Comparison of ENCODE assay signal across 20 cellular contexts in genomic region chr4:22504931-22505330, GRCh38.
"Had no signal": no experiment of that assay in that cellular context is flagged by ENCODE, and none has a peak within 500 bp of the region (broad histone marks: within the 10 kb centered on the region; RNA-seq: fewer than 3 reads in every experiment).

No MANE protein-coding gene starts in this region.

- H3K27ac ChIP-seq: brain microvascular endothelial cell, coronary artery, hepatocyte, lower lobe of right lung, neutrophil, sigmoid colon, upper lobe of right lung had no signal

- DNase-seq: activated CD4-positive, alpha-beta memory T cell treated with anti-CD3 and anti-CD28 coated beads, Interleukin-2, amount 10 ng/mL, durations not matched to agents 7 days and 5 days; activated CD4-positive, alpha-beta T cell treated with anti-CD3 and anti-CD28 coated beads for 48 hours; activated CD4-positive, CD25-positive, alpha-beta regulatory T cell; activated naive CD4-positive, alpha-beta T cell treated with Interleukin-2 at 50 U/mL for 16 hours; activated naive CD8-positive, alpha-beta T cell treated with anti-CD3 and anti-CD28 coated beads, Interleukin-2, amount 10 ng/mL, durations not matched to agents 7 days and 5 days; activated T-cell treated with anti-CD3 and anti-CD28 coated beads, Interleukin-2, amount 50 U/mL, for 24 hours; brain microvascular endothelial cell; left colon; lower lobe of right lung; natural killer cell; pancreas; sigmoid colon; stimulated activated CD8-positive, alpha-beta memory T cell treated with anti-CD3 and anti-CD28 coated beads, Interleukin-4, amount 100 ng/mL, for 48 hours; stimulated activated naive CD4-positive, alpha-beta T cell; upper lobe of right lung had no signal

- H3K9me3 ChIP-seq: lower lobe of right lung, neutrophil, pancreas, sigmoid colon, upper lobe of right lung had no signal

- H3K36me3 ChIP-seq: brain microvascular endothelial cell, lower lobe of right lung, neutrophil, pancreas, sigmoid colon, upper lobe of right lung had no signal

- H3K36me3 Mint-ChIP-seq: activated naive CD8-positive, alpha-beta T cell treated with anti-CD3 and anti-CD28 coated beads, Interleukin-2, amount 10 ng/mL, durations not matched to agents 7 days and 5 days; natural killer cell had no signal

- H3K4me3 ChIP-seq: coronary artery, hepatocyte, lower lobe of right lung, pancreas, sigmoid colon, upper lobe of right lung had no signal

- H3K4me1 ChIP-seq: lower lobe of right lung had no signal

- H3K27ac Mint-ChIP-seq: activated CD4-positive, alpha-beta memory T cell treated with anti-CD3 and anti-CD28 coated beads, Interleukin-2, amount 10 ng/mL, durations not matched to agents 7 days and 5 days; activated naive CD8-positive, alpha-beta T cell treated with anti-CD3 and anti-CD28 coated beads, Interleukin-2, amount 10 ng/mL, durations not matched to agents 7 days and 5 days; activated T-cell treated with anti-CD3 and anti-CD28 coated beads, Interleukin-2, amount 50 U/mL, for 24 hours had no signal

- H3K27me3 Mint-ChIP-seq: activated CD4-positive, alpha-beta memory T cell treated with anti-CD3 and anti-CD28 coated beads, Interleukin-2, amount 10 ng/mL, durations not matched to agents 7 days and 5 days; activated naive CD8-positive, alpha-beta T cell treated with anti-CD3 and anti-CD28 coated beads, Interleukin-2, amount 10 ng/mL, durations not matched to agents 7 days and 5 days; activated T-cell treated with anti-CD3 and anti-CD28 coated beads, Interleukin-2, amount 50 U/mL, for 24 hours had no signal

- H3K27me3 ChIP-seq: brain microvascular endothelial cell, hepatocyte, neutrophil, pancreas, sigmoid colon, upper lobe of right lung had no signal

- H3K4me3 Mint-ChIP-seq: activated CD4-positive, alpha-beta memory T cell treated with anti-CD3 and anti-CD28 coated beads, Interleukin-2, amount 10 ng/mL, durations not matched to agents 7 days and 5 days; activated naive CD8-positive, alpha-beta T cell treated with anti-CD3 and anti-CD28 coated beads, Interleukin-2, amount 10 ng/mL, durations not matched to agents 7 days and 5 days; activated T-cell treated with anti-CD3 and anti-CD28 coated beads, Interleukin-2, amount 50 U/mL, for 24 hours; natural killer cell had no signal

- H3K9me3 Mint-ChIP-seq: activated naive CD8-positive, alpha-beta T cell treated with anti-CD3 and anti-CD28 coated beads, Interleukin-2, amount 10 ng/mL, durations not matched to agents 7 days and 5 days; activated T-helper 2 cell treated with anti-CD3 and anti-CD28 coated beads, Interferon-gamma antibody, Interleukin-2, Interleukin-4, amounts not matched to agents 10 μg/mL and 5 μg/mL and 100 μg/mL, durations not matched to agents 14 hours and 24 hours and 36 hours; natural killer cell had no signal

- H3K4me1 Mint-ChIP-seq: activated CD4-positive, alpha-beta memory T cell treated with anti-CD3 and anti-CD28 coated beads, Interleukin-2, amount 10 ng/mL, durations not matched to agents 7 days and 5 days had no signal

- ATAC-seq: esophagus mucosa, left colon, lower lobe of right lung, natural killer cell, pancreas, upper lobe of right lung had no signal
